Comparison of ENCODE assay signal across 1 cellular context in the genomic region with DNA sequence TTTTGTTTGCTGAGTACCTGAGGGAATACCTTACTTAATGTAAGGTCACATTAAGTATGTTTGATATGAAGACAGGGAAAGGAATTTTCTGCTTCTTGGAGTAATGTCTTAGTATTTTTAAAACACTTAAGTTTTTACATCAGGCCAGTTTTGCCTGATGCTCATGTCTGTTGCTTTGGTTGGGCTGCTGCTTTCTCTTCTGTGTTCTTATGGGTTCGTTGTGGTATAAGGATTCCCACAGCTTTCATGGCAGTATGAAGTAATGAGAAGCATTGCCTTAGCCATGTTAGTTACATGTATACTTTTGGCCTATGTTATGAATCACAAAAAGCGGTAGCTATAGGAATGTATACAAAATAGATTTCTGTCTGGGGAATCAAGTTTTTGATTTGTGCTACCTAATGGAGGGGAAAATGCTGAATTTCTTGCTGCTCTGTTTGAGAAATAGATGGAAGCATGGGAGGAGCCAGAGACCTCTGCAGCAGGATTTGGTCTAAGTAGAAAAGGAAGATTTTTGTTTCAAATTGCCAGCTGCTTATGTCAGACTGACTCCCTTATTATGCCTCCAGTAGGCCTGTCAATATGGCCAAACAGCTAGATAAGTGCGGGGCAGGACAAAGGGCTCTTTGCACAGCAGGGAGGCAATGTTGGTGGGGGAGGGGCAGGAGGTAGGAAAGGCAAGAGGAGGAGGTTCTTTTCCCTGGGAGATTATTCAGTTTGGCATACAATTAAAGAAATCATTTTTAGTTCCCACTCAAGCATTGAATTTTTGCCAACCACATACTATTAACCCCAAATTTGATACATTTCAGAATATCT.
A peak's percentile ranks its signal among the peaks of the same experiment; 100 is the strongest.
TF ChIP-seq lines count a peak whose summit lies in the region.

No MANE protein-coding gene starts in this region.

TF ChIP-seq in HepG2, 621 proteins besides CTCF, POLR2A, EP300 and RAD21 (continued from another document and continues in another):
- peak; percentile 49; the same call in 1 of the 2 replicates for TF ChIP-seq FOXO1 (CRISPR knock-in tag; IDR thresholded peaks at IDR 0.05)
- 0 out of 2 replicates have a peak, but pooled peaks have one; percentile 24 for TF ChIP-seq ONECUT2 (CRISPR knock-in tag; IDR thresholded peaks at IDR 0.05)
- TF ChIP-seq SP2 (CRISPR knock-in tag; IDR thresholded peaks at IDR 0.05) = no peak
- peak; percentile 80 for TF ChIP-seq GATAD2A (CRISPR knock-in tag; IDR thresholded peaks at IDR 0.05)
- TF ChIP-seq ZNF790 (CRISPR knock-in tag; IDR thresholded peaks at IDR 0.05; ENCODE audit: borderline replicate concordance) = no peak
- peak; percentile 69; the same call in 1 of the 2 replicates for TF ChIP-seq ARID4A (CRISPR knock-in tag; IDR thresholded peaks at IDR 0.05; ENCODE audit: borderline replicate concordance)
- 0 out of 2 replicates have a peak, but pooled peaks have one; percentile 61 for TF ChIP-seq DMAP1 (CRISPR knock-in tag; IDR thresholded peaks at IDR 0.05)
- TF ChIP-seq ZHX1 (CRISPR knock-in tag; IDR thresholded peaks at IDR 0.05; ENCODE audit: low read depth) = peak; percentile 58; the same call in 1 of the 2 replicates
- TF ChIP-seq, protein P1, sequence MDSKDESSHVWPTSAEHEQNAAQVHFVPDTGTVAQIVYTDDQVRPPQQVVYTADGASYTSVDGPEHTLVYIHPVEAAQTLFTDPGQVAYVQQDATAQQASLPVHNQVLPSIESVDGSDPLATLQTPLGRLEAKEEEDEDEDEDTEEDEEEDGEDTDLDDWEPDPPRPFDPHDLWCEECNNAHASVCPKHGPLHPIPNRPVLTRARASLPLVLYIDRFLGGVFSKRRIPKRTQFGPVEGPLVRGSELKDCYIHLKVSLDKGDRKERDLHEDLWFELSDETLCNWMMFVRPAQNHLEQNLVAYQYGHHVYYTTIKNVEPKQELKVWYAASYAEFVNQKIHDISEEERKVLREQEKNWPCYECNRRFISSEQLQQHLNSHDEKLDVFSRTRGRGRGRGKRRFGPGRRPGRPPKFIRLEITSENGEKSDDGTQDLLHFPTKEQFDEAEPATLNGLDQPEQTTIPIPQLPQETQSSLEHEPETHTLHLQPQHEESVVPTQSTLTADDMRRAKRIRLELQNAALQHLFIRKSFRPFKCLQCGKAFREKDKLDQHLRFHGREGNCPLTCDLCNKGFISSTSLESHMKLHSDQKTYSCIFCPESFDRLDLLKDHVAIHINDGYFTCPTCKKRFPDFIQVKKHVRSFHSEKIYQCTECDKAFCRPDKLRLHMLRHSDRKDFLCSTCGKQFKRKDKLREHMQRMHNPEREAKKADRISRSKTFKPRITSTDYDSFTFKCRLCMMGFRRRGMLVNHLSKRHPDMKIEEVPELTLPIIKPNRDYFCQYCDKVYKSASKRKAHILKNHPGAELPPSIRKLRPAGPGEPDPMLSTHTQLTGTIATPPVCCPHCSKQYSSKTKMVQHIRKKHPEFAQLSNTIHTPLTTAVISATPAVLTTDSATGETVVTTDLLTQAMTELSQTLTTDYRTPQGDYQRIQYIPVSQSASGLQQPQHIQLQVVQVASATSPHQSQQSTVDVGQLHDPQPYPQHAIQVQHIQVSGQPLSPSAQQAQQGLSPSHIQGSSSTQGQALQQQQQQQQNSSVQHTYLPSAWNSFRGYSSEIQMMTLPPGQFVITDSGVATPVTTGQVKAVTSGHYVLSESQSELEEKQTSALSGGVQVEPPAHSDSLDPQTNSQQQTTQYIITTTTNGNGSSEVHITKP (CRISPR knock-in tag; IDR thresholded peaks at IDR 0.05; ENCODE audit: low read depth) = peak; percentile 71
- no peak for TF ChIP-seq NONO (IDR thresholded peaks at IDR 0.05)
- TF ChIP-seq NONO (CRISPR knock-in tag; conservative IDR thresholded peaks at IDR 0.05) = peak; percentile 44; the same call in 1 of the 2 replicates
- TF ChIP-seq, protein P2, sequence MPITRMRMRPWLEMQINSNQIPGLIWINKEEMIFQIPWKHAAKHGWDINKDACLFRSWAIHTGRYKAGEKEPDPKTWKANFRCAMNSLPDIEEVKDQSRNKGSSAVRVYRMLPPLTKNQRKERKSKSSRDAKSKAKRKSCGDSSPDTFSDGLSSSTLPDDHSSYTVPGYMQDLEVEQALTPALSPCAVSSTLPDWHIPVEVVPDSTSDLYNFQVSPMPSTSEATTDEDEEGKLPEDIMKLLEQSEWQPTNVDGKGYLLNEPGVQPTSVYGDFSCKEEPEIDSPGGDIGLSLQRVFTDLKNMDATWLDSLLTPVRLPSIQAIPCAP (CRISPR knock-in tag; IDR thresholded peaks at IDR 0.05; ENCODE audit: low read depth) = no peak
- TF ChIP-seq ZKSCAN1 (IDR thresholded peaks at IDR 0.05; ENCODE audit: low read length) = peak; percentile 28; the same call in 1 of the 2 replicates
- TF ChIP-seq ZSCAN25 (CRISPR knock-in tag; IDR thresholded peaks at IDR 0.05) = peak; percentile 25; the same call in 1 of the 2 replicates
- TF ChIP-seq SYNCRIP (IDR thresholded peaks at IDR 0.05; ENCODE audit: insufficient read depth, low read depth, low read length) = no peak
- TF ChIP-seq YEATS2 (CRISPR knock-in tag; IDR thresholded peaks at IDR 0.05; ENCODE audit: borderline replicate concordance) = peak; percentile 29; the same call in 1 of the 2 replicates
- TF ChIP-seq HNF4G (IDR thresholded peaks at IDR 0.05; ENCODE audit: borderline replicate concordance, low read depth, low read length) = peak; percentile 51; the same call in 1 of the 2 replicates
- TF ChIP-seq HNF4G (CRISPR knock-in tag; IDR thresholded peaks at IDR 0.05; ENCODE audit: borderline replicate concordance, low read depth) = no peak
- no peak for TF ChIP-seq ZSCAN9 (CRISPR knock-in tag; IDR thresholded peaks at IDR 0.05; ENCODE audit: borderline replicate concordance)
- TF ChIP-seq ZMYM4 (CRISPR knock-in tag; IDR thresholded peaks at IDR 0.05) = peak; percentile 65
- no peak for TF ChIP-seq ZNF441 (CRISPR knock-in tag; IDR thresholded peaks at IDR 0.05; ENCODE audit: borderline replicate concordance)
- TF ChIP-seq ZNF30 (CRISPR knock-in tag; IDR thresholded peaks at IDR 0.05) = no peak
- peak; percentile 43; the same call in 1 of the 2 replicates for TF ChIP-seq MIXL1 (CRISPR knock-in tag; IDR thresholded peaks at IDR 0.05)
- TF ChIP-seq SMYD3 (CRISPR knock-in tag; IDR thresholded peaks at IDR 0.05) = 0 out of 2 replicates have a peak, but pooled peaks have one; percentile 41
- TF ChIP-seq ZBTB7A (CRISPR knock-in tag; IDR thresholded peaks at IDR 0.05) = no peak
- 0 out of 2 replicates have a peak, but pooled peaks have one; percentile 32 for TF ChIP-seq RCOR2 (CRISPR knock-in tag; IDR thresholded peaks at IDR 0.05)
- TF ChIP-seq ZNF292 (CRISPR knock-in tag; IDR thresholded peaks at IDR 0.05; ENCODE audit: borderline replicate concordance, low read depth) = peak; percentile 76; the same call in 1 of the 2 replicates
- peak; percentile 23; the same call in 1 of the 2 replicates for TF ChIP-seq ZGPAT (CRISPR knock-in tag; IDR thresholded peaks at IDR 0.05)
- TF ChIP-seq, protein P3, sequence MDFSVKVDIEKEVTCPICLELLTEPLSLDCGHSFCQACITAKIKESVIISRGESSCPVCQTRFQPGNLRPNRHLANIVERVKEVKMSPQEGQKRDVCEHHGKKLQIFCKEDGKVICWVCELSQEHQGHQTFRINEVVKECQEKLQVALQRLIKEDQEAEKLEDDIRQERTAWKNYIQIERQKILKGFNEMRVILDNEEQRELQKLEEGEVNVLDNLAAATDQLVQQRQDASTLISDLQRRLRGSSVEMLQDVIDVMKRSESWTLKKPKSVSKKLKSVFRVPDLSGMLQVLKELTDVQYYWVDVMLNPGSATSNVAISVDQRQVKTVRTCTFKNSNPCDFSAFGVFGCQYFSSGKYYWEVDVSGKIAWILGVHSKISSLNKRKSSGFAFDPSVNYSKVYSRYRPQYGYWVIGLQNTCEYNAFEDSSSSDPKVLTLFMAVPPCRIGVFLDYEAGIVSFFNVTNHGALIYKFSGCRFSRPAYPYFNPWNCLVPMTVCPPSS (IDR thresholded peaks at IDR 0.05) = no peak
- TF ChIP-seq CHD2 (IDR thresholded peaks at IDR 0.05; ENCODE audit: low read depth, low read length) = no peak
- peak; percentile 60 for TF ChIP-seq HOXA3 (CRISPR knock-in tag; IDR thresholded peaks at IDR 0.05)
- TF ChIP-seq ERF (CRISPR knock-in tag; IDR thresholded peaks at IDR 0.05) = peak; percentile 47; the same call in 1 of the 2 replicates
- TF ChIP-seq ZSCAN31 (CRISPR knock-in tag; IDR thresholded peaks at IDR 0.05; ENCODE audit: low read depth) = 0 out of 2 replicates have a peak, but pooled peaks have one; percentile 43
- TF ChIP-seq ZBTB20 (CRISPR knock-in tag; IDR thresholded peaks at IDR 0.05; ENCODE audit: borderline replicate concordance, low read depth) = no peak
- peak; percentile 53; the same call in 1 of the 2 replicates for TF ChIP-seq ZFX (CRISPR knock-in tag; IDR thresholded peaks at IDR 0.05; ENCODE audit: low read depth)
- peak; percentile 50; the same call in 1 of the 2 replicates for TF ChIP-seq ZNF792 (CRISPR knock-in tag; IDR thresholded peaks at IDR 0.05)
- no peak for TF ChIP-seq GABPB1 (CRISPR knock-in tag; IDR thresholded peaks at IDR 0.05)
- TF ChIP-seq ZNF883 (CRISPR knock-in tag; IDR thresholded peaks at IDR 0.05; ENCODE audit: not compliant biosample characterization) = no peak
- TF ChIP-seq ZNF710 (CRISPR knock-in tag; IDR thresholded peaks at IDR 0.05; ENCODE audit: borderline replicate concordance) = no peak
- TF ChIP-seq BCL6 (CRISPR knock-in tag; IDR thresholded peaks at IDR 0.05) = peak; percentile 56
- peak; percentile 66 for TF ChIP-seq CEBPG (CRISPR knock-in tag; IDR thresholded peaks at IDR 0.05)
- no peak for TF ChIP-seq MAZ (IDR thresholded peaks at IDR 0.05; ENCODE audit: borderline replicate concordance, low read depth, low read length)
- TF ChIP-seq MAZ (CRISPR knock-in tag; IDR thresholded peaks at IDR 0.05; ENCODE audit: low read depth) = no peak
- no peak for TF ChIP-seq ZNF160 (CRISPR knock-in tag; IDR thresholded peaks at IDR 0.05)
